8 cellular contexts compared by ENCODE assay signal in the genomic region with DNA sequence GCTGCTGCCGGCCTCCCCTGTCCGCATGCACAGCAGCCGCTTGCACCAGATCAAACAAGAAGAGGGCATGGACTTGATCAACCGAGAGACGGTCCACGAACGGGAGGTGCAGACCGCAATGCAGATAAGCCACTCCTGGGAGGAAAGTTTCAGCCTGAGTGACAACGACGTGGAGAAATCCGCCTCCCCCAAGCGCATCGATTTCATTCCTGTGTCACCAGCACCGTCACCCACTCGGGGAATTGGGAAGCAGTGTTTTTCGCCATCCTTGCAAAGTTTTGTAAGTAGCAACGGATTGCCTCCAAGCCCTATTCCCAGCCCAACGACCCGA.
DNase-seq lines count a peak whose midpoint lies in the region; TF ChIP-seq lines count a peak whose summit lies in the region.

No MANE protein-coding gene starts in this region.

- H3K4me1 ChIP-seq in Loucy (ENCODE audit: insufficient read depth, low read length, poor library complexity, severe bottlenecking) (peaks cover 65% of the 10 kb centered on the region), endocrine pancreas (ENCODE audit: control insufficient read depth, insufficient read depth, low read length) (peaks cover 23% of the 10 kb centered on the region), osteoblast (ENCODE audit: insufficient read depth, low read length) (peaks cover 24% of the 10 kb centered on the region)

- H3K9me2 ChIP-seq in Loucy (replicated peaks; ENCODE audit: low read depth, low read length) = no peaks in the 10 kb centered on the region

- TF ChIP-seq CTCF in Loucy (conservative IDR thresholded peaks at IDR 0.05; ENCODE audit: low read length) (no peak), osteoblast (IDR thresholded peaks at IDR 0.05; ENCODE audit: extremely low read depth, low read depth, low read length) (no peak)

- H3K9me3 ChIP-seq in Loucy (ENCODE audit: insufficient read depth, low read depth, low read length) (no peaks in the 10 kb centered on the region), endocrine pancreas (ENCODE audit: control insufficient read depth, low read length) (no peaks in the 10 kb centered on the region), osteoblast (ENCODE audit: low read depth, low read length) (no peaks in the 10 kb centered on the region)

- peaks cover 61% of the 10 kb centered on the region for H3K79me2 ChIP-seq in Loucy (ENCODE audit: insufficient read depth, low read length)
- H3K79me2 ChIP-seq in osteoblast (ENCODE audit: insufficient read depth, low read length) = peaks cover 18% of the 10 kb centered on the region

- H3K27me3 ChIP-seq in Loucy (ENCODE audit: insufficient read depth, low read length, poor library complexity, severe bottlenecking) (no peaks in the 10 kb centered on the region), endocrine pancreas (ENCODE audit: control insufficient read depth, insufficient read depth, low read length) (no peaks in the 10 kb centered on the region), osteoblast (ENCODE audit: insufficient read depth, low read length) (no peaks in the 10 kb centered on the region)

- H3K27ac ChIP-seq in osteoblast (ENCODE audit: low read depth, low read length) = peak overlapping the region; percentile 95

- H3K4me2 ChIP-seq in Loucy (ENCODE audit: low read depth, low read length, poor library complexity, severe bottlenecking) (peak overlapping the region; percentile 91), osteoblast (ENCODE audit: insufficient read depth, low read length) (peak overlapping the region; percentile 99)

- peak overlapping the region; percentile 100 for H3K4me3 ChIP-seq in Loucy (ENCODE audit: low read length, poor library complexity, severe bottlenecking)
- peak overlapping the region; percentile 98 for H3K4me3 ChIP-seq in endocrine pancreas (ENCODE audit: control insufficient read depth, insufficient read depth, low read length)
- H3K4me3 ChIP-seq in osteoblast (ENCODE audit: insufficient read depth, low read length) = peak overlapping the region; percentile 82

- peaks cover 38% of the 10 kb centered on the region for H4K20me1 ChIP-seq in Loucy (ENCODE audit: insufficient read depth, low read length, poor library complexity, severe bottlenecking)
- peaks cover 19% of the 10 kb centered on the region for H4K20me1 ChIP-seq in osteoblast (ENCODE audit: insufficient read depth, low read length)

- H2AFZ ChIP-seq in Loucy (ENCODE audit: low read length) (peak overlapping the region; percentile 100; the same call in 1 of the 2 replicates), osteoblast (ENCODE audit: low read length) (peak overlapping the region; percentile 89)

- no peaks in the 10 kb centered on the region for H3F3A ChIP-seq in Loucy (ENCODE audit: low read depth)

- H3K36me3 ChIP-seq in Loucy (ENCODE audit: insufficient read depth, low read length) (no peaks in the 10 kb centered on the region), endocrine pancreas (ENCODE audit: control insufficient read depth, insufficient read depth, low read length) (no peaks in the 10 kb centered on the region), osteoblast (ENCODE audit: insufficient read depth, low read length) (no peaks in the 10 kb centered on the region)

- DNase-seq in CD1c-positive myeloid dendritic cell (ENCODE audit: extremely low spot score) (peak; percentile 49), osteoblast (ENCODE audit: insufficient read length, low spot score, missing footprints) (no peak), 8988T (no peak), LoVo (ENCODE audit: low spot score) (no peak), HK-2 (ENCODE audit: unreplicated experiment) (no peak), NCI-H82 treated with DMSO at 0.1 percent for 48 hours (lab: John Stamatoyannopoulos, UW; ENCODE audit: unreplicated experiment) (no peak)

- H3K9ac ChIP-seq in Loucy (ENCODE audit: low read depth, low read length, poor library complexity, severe bottlenecking) = peak overlapping the region; percentile 99
- H3K9ac ChIP-seq in endocrine pancreas (ENCODE audit: control insufficient read depth, insufficient read depth, low read length) = peak overlapping the region; percentile 45
